In genomic region chr1:221727146-221728036, GRCh38 we compare ENCODE assay signal across 16 cellular contexts. TPM values are rescaled to one million over a fixed set of nuclear protein-coding genes. Genes with fewer than 3 reads are reported as not detected.
DNase-seq lines count a peak whose midpoint lies in the region; ATAC-seq and TF ChIP-seq lines count a peak whose summit lies in the region.
"Had no signal": no experiment of that assay in that cellular context is flagged by ENCODE, and none has a peak within 500 bp of the region (broad histone marks: within the 10 kb centered on the region; RNA-seq: fewer than 3 reads in every experiment).

No MANE protein-coding gene starts in this region.

- intact Hi-C loops in mammary epithelial cell (cut with micrococcal nuclease): loop anchor here (5.0 kb wide), 1 partner anchor 250 kb away; no protein-coding TSS in a partner anchor

- H3K27me3 Mint-ChIP-seq in activated CD4-positive, alpha-beta T cell treated with anti-CD3 and anti-CD28 coated beads, Interleukin-2, amount 10 ng/mL, durations not matched to agents 7 days and 5 days: no peaks in the 10 kb centered on the region

- peak overlapping the region; percentile 88 for H3K27ac Mint-ChIP-seq in activated CD4-positive, alpha-beta T cell treated with anti-CD3 and anti-CD28 coated beads, Interleukin-2, amount 10 ng/mL, durations not matched to agents 7 days and 5 days
- H3K27ac Mint-ChIP-seq in stimulated activated effector memory CD8-positive, alpha-beta T cell treated with anti-CD3 and anti-CD28 coated beads, Interleukin-12 subunit alpha, Interleukin-12 subunit beta, amount 100 ng/mL, for 72 hours: peak overlapping the region; percentile 94

- H4K20me1 ChIP-seq in mammary epithelial cell (ENCODE audit: insufficient read depth, low read length): no peaks in the 10 kb centered on the region

- H3K27ac ChIP-seq in mammary epithelial cell (ENCODE audit: insufficient read depth, low read depth, low read length) (no peak overlapping the region), substantia nigra (ENCODE audit: low read depth, low read length, poor library complexity, severe bottlenecking) (no peak overlapping the region)
- H3K27ac ChIP-seq: lower lobe of right lung, upper lobe of left lung had no signal

- no peak overlapping the region for H3K9ac ChIP-seq in mammary epithelial cell (ENCODE audit: insufficient read depth, low read length)

- peaks cover 71% of the 10 kb centered on the region for H3K4me1 Mint-ChIP-seq in activated CD4-positive, alpha-beta T cell treated with anti-CD3 and anti-CD28 coated beads, Interleukin-2, amount 10 ng/mL, durations not matched to agents 7 days and 5 days
- peaks cover 76% of the 10 kb centered on the region for H3K4me1 Mint-ChIP-seq in stimulated activated effector memory CD8-positive, alpha-beta T cell treated with anti-CD3 and anti-CD28 coated beads, Interleukin-12 subunit alpha, Interleukin-12 subunit beta, amount 100 ng/mL, for 72 hours

- H3K4me3 Mint-ChIP-seq in activated CD4-positive, alpha-beta T cell treated with anti-CD3 and anti-CD28 coated beads, Interleukin-2, amount 10 ng/mL, durations not matched to agents 7 days and 5 days: peak overlapping the region; percentile 37
- peak overlapping the region; percentile 66 for H3K4me3 Mint-ChIP-seq in stimulated activated effector memory CD8-positive, alpha-beta T cell treated with anti-CD3 and anti-CD28 coated beads, Interleukin-12 subunit alpha, Interleukin-12 subunit beta, amount 100 ng/mL, for 72 hours

- POLR2A ChIA-PET in activated CD4-positive, alpha-beta T cell treated with anti-CD3 and anti-CD28 coated beads, Interleukin-2, amount 10 ng/mL, durations not matched to agents 7 days and 5 days (lab: Charles Lee): no interaction called here

- peaks cover 79% of the 10 kb centered on the region for H3K36me3 Mint-ChIP-seq in activated CD4-positive, alpha-beta T cell treated with anti-CD3 and anti-CD28 coated beads, Interleukin-2, amount 10 ng/mL, durations not matched to agents 7 days and 5 days (ENCODE audit: low read depth)
- peaks cover 11% of the 10 kb centered on the region for H3K36me3 Mint-ChIP-seq in stimulated activated effector memory CD8-positive, alpha-beta T cell treated with anti-CD3 and anti-CD28 coated beads, Interleukin-12 subunit alpha, Interleukin-12 subunit beta, amount 100 ng/mL, for 72 hours

- 98% methylated on average over 3 of the region's 3 CpGs for WGBS in mammary epithelial cell (ENCODE audit: low coverage, missing lambda C conversion rate)

- H3K27me3 ChIP-seq in mammary epithelial cell (ENCODE audit: insufficient read depth, low read length): no peaks in the 10 kb centered on the region
- H3K27me3 ChIP-seq: upper lobe of left lung had no signal

- peaks cover 58% of the 10 kb centered on the region for H3K4me1 ChIP-seq in mammary epithelial cell (ENCODE audit: insufficient read depth, low read length)

- peaks cover 35% of the 10 kb centered on the region for H3K9me3 Mint-ChIP-seq in activated CD4-positive, alpha-beta T cell treated with anti-CD3 and anti-CD28 coated beads, Interleukin-2, amount 10 ng/mL, durations not matched to agents 7 days and 5 days
- no peaks in the 10 kb centered on the region for H3K9me3 Mint-ChIP-seq in stimulated activated effector memory CD8-positive, alpha-beta T cell treated with anti-CD3 and anti-CD28 coated beads, Interleukin-12 subunit alpha, Interleukin-12 subunit beta, amount 100 ng/mL, for 72 hours

- dilution Hi-C loops in mammary epithelial cell (cut with HindIII; ENCODE audit: low sequenced_read_pairs): no loop called here

- no TSS peak for BruUV-seq in mammary epithelial cell (replicated peaks; lab: Mats Ljungman, UMichigan)

- peak overlapping the region; percentile 6 for H3K4me2 ChIP-seq in mammary epithelial cell (ENCODE audit: insufficient read depth, low read depth, low read length)

- DNase-seq in activated CD4-positive, alpha-beta T cell treated with anti-CD3 and anti-CD28 coated beads, Interleukin-2, amount 10 ng/mL, durations not matched to agents 7 days and 5 days: no peak
- no peak for DNase-seq in activated CD4-positive, alpha-beta T cell treated with anti-CD3 and anti-CD28 coated beads for 4 hours
- peak; percentile 44 for DNase-seq in M059J (ENCODE audit: low read depth)
- DNase-seq in mammary epithelial cell: no peak
- DNase-seq in stimulated activated effector memory CD8-positive, alpha-beta T cell treated with anti-CD3 and anti-CD28 coated beads, Interleukin-12 subunit alpha, Interleukin-12 subunit beta, amount 100 ng/mL, for 72 hours (ENCODE audit: low spot score in 2 of 2): no peak
- no peak for DNase-seq in activated gamma-delta T cell (lab: John Stamatoyannopoulos, UW)
- no peak for DNase-seq in substantia nigra (lab: John Stamatoyannopoulos, UW)
- DNase-seq in LoVo (ENCODE audit: low spot score): no peak
- DNase-seq: activated T-cell treated with anti-CD3 and anti-CD28 coated beads, Interleukin-2, amount 50 U/mL, for 4 hours; DMS53; erythroblast; lower lobe of right lung; NCI-H1092 treated with DMSO at 0.1 percent for 48 hours; NCI-H524; occipital lobe; upper lobe of left lung had no signal

- CTCF ChIA-PET in activated CD4-positive, alpha-beta T cell treated with anti-CD3 and anti-CD28 coated beads, Interleukin-2, amount 10 ng/mL, durations not matched to agents 7 days and 5 days (lab: Charles Lee): interaction anchor here (1.5 to 3.1 kb wide), 2 partner anchors 9 to 13 kb away, joined by 4 to 11 read pairs; no protein-coding TSS in a partner anchor
- CTCF ChIA-PET in mammary epithelial cell (lab: Charles Lee; ENCODE audit: low non-redundant PET): no interaction called here

- H3K79me2 ChIP-seq in mammary epithelial cell (ENCODE audit: insufficient read depth, low read length): peaks cover 99% of the 10 kb centered on the region

- H2AFZ ChIP-seq in mammary epithelial cell (ENCODE audit: low read depth, low read length): no peak overlapping the region

- TF ChIP-seq CTCF in mammary epithelial cell (conservative IDR thresholded peaks at IDR 0.05 in 1 of 2, IDR thresholded peaks at IDR 0.05 in 1 of 2; ENCODE audit: extremely low read depth in 1 of 2, insufficient read depth in 1 of 2, low read depth in 1 of 2, low read length in 2 of 2): no peak

- peak; percentile 53 for ATAC-seq in stimulated activated effector memory CD8-positive, alpha-beta T cell treated with anti-CD3 and anti-CD28 coated beads, Interleukin-12 subunit alpha, Interleukin-12 subunit beta, amount 100 ng/mL, for 72 hours
- ATAC-seq: lower lobe of right lung had no signal

- H3K36me3 ChIP-seq in mammary epithelial cell (ENCODE audit: insufficient read depth, low read length): peaks cover 32% of the 10 kb centered on the region
- H3K36me3 ChIP-seq: lower lobe of right lung, upper lobe of left lung had no signal

- H3K4me3 ChIP-seq in mammary epithelial cell (replicated peaks in 1 of 3; ENCODE audit: insufficient read depth in 1 of 3, low read depth in 2 of 3, low read length in 3 of 3): no peak overlapping the region
- H3K4me3 ChIP-seq: lower lobe of right lung, upper lobe of left lung had no signal

- H3K9me3 ChIP-seq in mammary epithelial cell (replicated peaks; ENCODE audit: insufficient read depth, low read length): peaks cover 11% of the 10 kb centered on the region
- H3K9me3 ChIP-seq: lower lobe of right lung had no signal

- in situ Hi-C loops in mammary epithelial cell (cut with MboI; ENCODE audit: low sequenced_read_pairs in 2 of 2): loop anchor here in 1 of 2 donors (25.0 kb wide), 1 partner anchor 240 kb away; no protein-coding TSS in a partner anchor

RNA-seq across cellular contexts. Expression of gene DUSP10, which starts 14.5 kb away (rescaled TPM):
- 10 to 100 TPM; 11.3 to 12.3 TPM for total RNA-seq in activated CD4-positive, alpha-beta T cell treated with anti-CD3 and anti-CD28 coated beads, Interleukin-2, amount 10 ng/mL, durations not matched to agents 7 days and 5 days
- total RNA-seq in M059J (2014; rRNA removed; shearing (Covaris generic)): 44.3 and 51.8 TPM in 2 replicates
- 100 to 1,000 TPM in 1 of 2 donors, 10 to 100 TPM in 1; 35.4 to 118 TPM for total RNA-seq in mammary epithelial cell
- 64.8 TPM for polyA plus RNA-seq in mammary epithelial cell
- 62.0 TPM for polyA minus RNA-seq in mammary epithelial cell
